In the genomic region with DNA sequence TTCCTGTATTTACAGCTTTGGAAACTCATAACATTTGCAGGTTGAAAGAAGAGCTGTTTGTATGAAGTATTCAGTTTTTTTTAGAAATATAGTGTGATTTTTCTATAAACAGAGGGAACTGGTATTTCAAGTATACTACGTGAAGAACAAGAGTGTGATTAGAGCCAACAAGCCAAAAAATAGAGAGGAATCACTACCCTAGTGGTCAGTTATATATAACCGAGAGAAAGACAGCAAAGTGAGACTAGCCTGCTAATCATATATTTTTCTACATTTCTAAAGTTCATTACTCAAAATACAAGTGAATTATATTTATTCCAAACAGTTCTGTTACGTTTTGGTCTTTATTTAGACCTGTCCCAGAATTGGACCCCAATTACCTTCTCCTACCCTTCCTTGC, we compare ENCODE assay signal across 24 cellular contexts.
A peak's percentile ranks its signal among the peaks of the same experiment; 100 is the strongest.
DNase-seq lines count a peak whose midpoint lies in the region; ATAC-seq and TF ChIP-seq lines count a peak whose summit lies in the region.
"Had no signal": no experiment of that assay in that cellular context is flagged by ENCODE, and none has a peak within 500 bp of the region (broad histone marks: within the 10 kb centered on the region; RNA-seq: fewer than 3 reads in every experiment).

No MANE protein-coding gene starts in this region.

- DNase-seq in BE2C (no peak), HCT116 (ENCODE audit: low read depth, low spot score) (no peak), endothelial cell (ENCODE audit: low spot score) (no peak), progenitor cell of endocrine pancreas (ENCODE audit: low spot score, unreplicated experiment) (no peak), HCEC 1CT (no peak), NCI-H2196 treated with DMSO at 0.1 percent for 48 hours (lab: John Stamatoyannopoulos, UW; ENCODE audit: unreplicated experiment) (no peak)
- DNase-seq: activated CD4-positive, alpha-beta T cell treated with anti-CD3 and anti-CD28 coated beads, Interleukin-2, amount 10 ng/mL, durations not matched to agents 7 days and 5 days; activated gamma-delta T cell treated with Interleukin-2 at 50 U/mL for 16 hours; activated naive CD8-positive, alpha-beta T cell treated with anti-CD3 and anti-CD28 coated beads, Interleukin-2, amount 50 U/mL, for 24 hours; activated T-cell treated with anti-CD3 and anti-CD28 coated beads, Interleukin-2, amount 50 U/mL, for 24 hours; CD4-positive, alpha-beta T cell; EL; H7; heart left ventricle; KBM-7; kidney; NCI-H1436; NCI-H446; nucleus accumbens; OCI-M1; stimulated activated CD4-positive, alpha-beta T cell treated with anti-CD3 and anti-CD28 coated beads, Interleukin-4, amount 100 ng/mL, for 1 hour; trophoblast cell had no signal

- H3K4me1 Mint-ChIP-seq in endothelial cell (ENCODE audit: unreplicated experiment) (peaks cover 4% of the 10 kb centered on the region), progenitor cell of endocrine pancreas (ENCODE audit: low read depth) (no peaks in the 10 kb centered on the region)
- H3K4me1 Mint-ChIP-seq: activated naive CD8-positive, alpha-beta T cell treated with anti-CD3 and anti-CD28 coated beads, Interleukin-2, amount 50 U/mL, for 24 hours had no signal

- H3K4me3 ChIP-seq in BE2C (ENCODE audit: low read depth, low read length): no peak overlapping the region
- H3K4me3 ChIP-seq in HCT116 (replicated peaks in 1 of 2; ENCODE audit: low read depth in 1 of 2, low read length in 2 of 2): no peak overlapping the region
- H3K4me3 ChIP-seq: heart left ventricle had no signal

- H3K9ac ChIP-seq in HCT116 (ENCODE audit: low read length): no peak overlapping the region

- TF ChIP-seq POLR2A in HCT116 (IDR thresholded peaks at IDR 0.05; ENCODE audit: borderline replicate concordance, extremely low read depth, insufficient read depth, insufficient read length): no peak

- intact Hi-C loops in HCT116 (cut with micrococcal nuclease): no loop called here

- H3K4me3 Mint-ChIP-seq in endothelial cell (ENCODE audit: unreplicated experiment) (no peak overlapping the region), progenitor cell of endocrine pancreas (ENCODE audit: low read depth) (no peak overlapping the region)
- H3K4me3 Mint-ChIP-seq: activated CD4-positive, alpha-beta T cell treated with anti-CD3 and anti-CD28 coated beads, Interleukin-2, amount 10 ng/mL, durations not matched to agents 7 days and 5 days; activated naive CD8-positive, alpha-beta T cell treated with anti-CD3 and anti-CD28 coated beads, Interleukin-2, amount 50 U/mL, for 24 hours; activated T-cell treated with anti-CD3 and anti-CD28 coated beads, Interleukin-2, amount 50 U/mL, for 24 hours; CD4-positive, alpha-beta T cell; T-helper 2 cell treated with Interferon-gamma antibody and Interleukin-4, amounts not matched to agents 5 μg/mL and 100 μg/mL, for 36 hours had no signal

- RAD21 ChIA-PET in HCT116 (lab: Charles Lee; ENCODE audit: low non-redundant PET in 1 of 2, low total read pairs in 2 of 2, uncharacterized antibody in 2 of 2, unreplicated experiment in 2 of 2): no interaction called here

- POLR2A ChIA-PET in HCT116 (lab: Charles Lee): no interaction called here

- H3K27ac Mint-ChIP-seq in endothelial cell (ENCODE audit: unreplicated experiment): no peak overlapping the region
- H3K27ac Mint-ChIP-seq in progenitor cell of endocrine pancreas: no peak overlapping the region
- H3K27ac Mint-ChIP-seq: activated CD4-positive, alpha-beta T cell treated with anti-CD3 and anti-CD28 coated beads, Interleukin-2, amount 10 ng/mL, durations not matched to agents 7 days and 5 days; activated naive CD8-positive, alpha-beta T cell treated with anti-CD3 and anti-CD28 coated beads, Interleukin-2, amount 50 U/mL, for 24 hours; activated T-cell treated with anti-CD3 and anti-CD28 coated beads, Interleukin-2, amount 50 U/mL, for 24 hours; CD4-positive, alpha-beta T cell; T-helper 2 cell treated with Interferon-gamma antibody and Interleukin-4, amounts not matched to agents 5 μg/mL and 100 μg/mL, for 36 hours had no signal

- ATAC-seq in HCT116: no peak
- ATAC-seq in GM21786 (IDR thresholded peaks at IDR 0.05; ENCODE audit: unreplicated experiment): no peak
- ATAC-seq: activated naive CD8-positive, alpha-beta T cell treated with anti-CD3 and anti-CD28 coated beads, Interleukin-2, amount 50 U/mL, for 24 hours; heart left ventricle had no signal

- no peak for TF ChIP-seq RAD21 in HCT116 (IDR thresholded peaks at IDR 0.05; ENCODE audit: low read depth)

- BruUV-seq in HCT116 (replicated peaks; lab: Mats Ljungman, UMichigan): no TSS peak

- H3K36me3 Mint-ChIP-seq in endothelial cell (ENCODE audit: low read depth, unreplicated experiment): no peaks in the 10 kb centered on the region
- no peaks in the 10 kb centered on the region for H3K36me3 Mint-ChIP-seq in progenitor cell of endocrine pancreas (ENCODE audit: insufficient read depth)

- peak; percentile 17; the same call in 1 of the 2 replicates for TF ChIP-seq CTCF in BE2C (IDR thresholded peaks at IDR 0.05; ENCODE audit: low read depth, low read length)
- TF ChIP-seq CTCF in HCT116 (IDR thresholded peaks at IDR 0.05 in 2 of 3, conservative IDR thresholded peaks at IDR 0.05 in 1 of 3; ENCODE audit: borderline replicate concordance in 1 of 3, insufficient read depth in 1 of 3, low read depth in 2 of 3, low read length in 2 of 3): peak in 2 of 3 experiments; percentile 6 to 35; a peak in 2 of 6 replicates
- peak; percentile 25 for TF ChIP-seq CTCF in endothelial cell (IDR thresholded peaks at IDR 0.05; ENCODE audit: unreplicated experiment)
- peak; percentile 44 for TF ChIP-seq CTCF in progenitor cell of endocrine pancreas (IDR thresholded peaks at IDR 0.05; ENCODE audit: unreplicated experiment)

- no peaks in the 10 kb centered on the region for H3K79me2 ChIP-seq in HCT116 (ENCODE audit: insufficient read depth, low read length)

- H3K4me1 ChIP-seq in BE2C (no peaks in the 10 kb centered on the region), HCT116 (ENCODE audit: control insufficient read depth in 1 of 2, insufficient read depth in 2 of 2, low read length in 2 of 2) (no peaks in the 10 kb centered on the region)
- H3K4me1 ChIP-seq: heart left ventricle had no signal

- H2AFZ ChIP-seq in HCT116 (ENCODE audit: low read depth, low read length, poor library complexity, severe bottlenecking): no peak overlapping the region

- H3K27me3 Mint-ChIP-seq in endothelial cell (ENCODE audit: unreplicated experiment) (no peaks in the 10 kb centered on the region), progenitor cell of endocrine pancreas (no peaks in the 10 kb centered on the region)
- H3K27me3 Mint-ChIP-seq: activated CD4-positive, alpha-beta T cell treated with anti-CD3 and anti-CD28 coated beads, Interleukin-2, amount 10 ng/mL, durations not matched to agents 7 days and 5 days; activated naive CD8-positive, alpha-beta T cell treated with anti-CD3 and anti-CD28 coated beads, Interleukin-2, amount 50 U/mL, for 24 hours; activated T-cell treated with anti-CD3 and anti-CD28 coated beads, Interleukin-2, amount 50 U/mL, for 24 hours; CD4-positive, alpha-beta T cell had no signal

- H3K27me3 ChIP-seq in BE2C (no peaks in the 10 kb centered on the region), HCT116 (ENCODE audit: insufficient read depth, low read length) (no peaks in the 10 kb centered on the region)
- H3K27me3 ChIP-seq: heart left ventricle had no signal

- H4K20me1 ChIP-seq in HCT116 (ENCODE audit: insufficient read depth): no peaks in the 10 kb centered on the region

- no peak overlapping the region for H3K4me2 ChIP-seq in HCT116 (ENCODE audit: low read length)

- no peak overlapping the region for H3K27ac ChIP-seq in HCT116 (ENCODE audit: low read depth, low read length)
- H3K27ac ChIP-seq: heart left ventricle had no signal

- CTCF ChIA-PET in HCT116 (lab: Charles Lee): no interaction called here

- H3K36me3 ChIP-seq in BE2C: no peaks in the 10 kb centered on the region
- no peaks in the 10 kb centered on the region for H3K36me3 ChIP-seq in HCT116 (ENCODE audit: control insufficient read depth in 1 of 2, insufficient read depth in 2 of 2, low read length in 2 of 2)
- H3K36me3 ChIP-seq: heart left ventricle had no signal

- H3K9me3 ChIP-seq in BE2C (no peaks in the 10 kb centered on the region), HCT116 (ENCODE audit: control insufficient read depth in 1 of 2, insufficient read depth in 1 of 2, low read depth in 1 of 2, low read length in 2 of 2) (no peaks in the 10 kb centered on the region)
- H3K9me3 ChIP-seq: heart left ventricle had no signal

- no peaks in the 10 kb centered on the region for H3K9me2 ChIP-seq in HCT116 (ENCODE audit: insufficient read depth)

- H3K9me3 Mint-ChIP-seq in endothelial cell (ENCODE audit: unreplicated experiment) (no peaks in the 10 kb centered on the region), progenitor cell of endocrine pancreas (ENCODE audit: low read depth) (no peaks in the 10 kb centered on the region)
- H3K9me3 Mint-ChIP-seq: activated CD4-positive, alpha-beta T cell treated with anti-CD3 and anti-CD28 coated beads, Interleukin-2, amount 10 ng/mL, durations not matched to agents 7 days and 5 days; activated naive CD8-positive, alpha-beta T cell treated with anti-CD3 and anti-CD28 coated beads, Interleukin-2, amount 50 U/mL, for 24 hours; activated T-cell treated with anti-CD3 and anti-CD28 coated beads, Interleukin-2, amount 50 U/mL, for 24 hours; CD4-positive, alpha-beta T cell; T-helper 2 cell treated with Interferon-gamma antibody and Interleukin-4, amounts not matched to agents 5 μg/mL and 100 μg/mL, for 36 hours had no signal

TF ChIP-seq in HCT116, 20 proteins besides CTCF, POLR2A, EP300 and RAD21:
- TF ChIP-seq EZH2phosphoT487 (IDR thresholded peaks at IDR 0.05; ENCODE audit: borderline replicate concordance) (no peak), CBX3 (IDR thresholded peaks at IDR 0.05; ENCODE audit: low read depth) (no peak), EZH2 (IDR thresholded peaks at IDR 0.05) (no peak), CEBPB (IDR thresholded peaks at IDR 0.05; ENCODE audit: low read depth) (no peak), MAX (IDR thresholded peaks at IDR 0.05) (no peak), SRF (IDR thresholded peaks at IDR 0.05; ENCODE audit: low read depth) (no peak), FOSL1 (IDR thresholded peaks at IDR 0.05; ENCODE audit: low read depth) (no peak), POLR2AphosphoS5 (IDR thresholded peaks at IDR 0.05; ENCODE audit: low read depth, low read length) (no peak)
TF ChIP-seq in HCT116: peak in this region for 0.
